Comparison of ENCODE assay signal across 9 cellular contexts in genomic region chr19:41859213-41859617, GRCh38. TPM values are rescaled to one million over a fixed set of nuclear protein-coding genes. Genes with fewer than 3 reads are reported as not detected.
DNase-seq lines count a peak whose midpoint lies in the region; ATAC-seq, FAIRE-seq and TF ChIP-seq lines count a peak whose summit lies in the region.
"Had no signal": no experiment of that assay in that cellular context is flagged by ENCODE, and none has a peak within 500 bp of the region (broad histone marks: within the 10 kb centered on the region; RNA-seq: fewer than 3 reads in every experiment).

No MANE protein-coding gene starts in this region.

- H3K36me3 ChIP-seq in astrocyte (ENCODE audit: insufficient read depth, low read length) (peaks cover 31% of the 10 kb centered on the region), lung (ENCODE audit: control insufficient read depth in 2 of 2, insufficient read depth in 2 of 2, low read length in 2 of 2) (peaks cover 8 to 20% of the 10 kb centered on the region in 2 donors)

- peaks cover 38% of the 10 kb centered on the region for H4K20me1 ChIP-seq in astrocyte (ENCODE audit: insufficient read depth, low read length)

- no peak for FAIRE-seq in astrocyte (lab: Jason Lieb, UNC)

- CTCF ChIA-PET in activated naive CD4-positive, alpha-beta T cell treated with anti-CD3 and anti-CD28 coated beads, Interleukin-2, amount 10 ng/mL, durations not matched to agents 7 days and 5 days (lab: Charles Lee) = interaction anchor here (1.2 to 3.9 kb wide), 8 partner anchors 10 to 190 kb away, joined by 3 to 37 read pairs (median 6); partner anchors contain the start of gene RABAC1

- H3K9me3 ChIP-seq in astrocyte (ENCODE audit: insufficient read depth, low read depth, low read length) (no peaks in the 10 kb centered on the region), lung (ENCODE audit: control insufficient read depth in 2 of 2, insufficient read depth in 1 of 2, low read length in 1 of 2) (no peaks in the 10 kb centered on the region)

- peaks cover 44% of the 10 kb centered on the region for H3K79me2 ChIP-seq in astrocyte (ENCODE audit: insufficient read depth, low read length)

- peak overlapping the region; percentile 82 for H3K4me3 Mint-ChIP-seq in activated naive CD4-positive, alpha-beta T cell treated with anti-CD3 and anti-CD28 coated beads, Interleukin-2, amount 10 ng/mL, durations not matched to agents 7 days and 5 days
- peak overlapping the region; percentile 98 for H3K4me3 Mint-ChIP-seq in astrocyte (ENCODE audit: unreplicated experiment)
- H3K4me3 Mint-ChIP-seq in type B pancreatic cell = peak overlapping the region; percentile 94

- H3K27me3 Mint-ChIP-seq in activated naive CD4-positive, alpha-beta T cell treated with anti-CD3 and anti-CD28 coated beads, Interleukin-2, amount 10 ng/mL, durations not matched to agents 7 days and 5 days = peaks cover 10% of the 10 kb centered on the region
- peaks cover 9% of the 10 kb centered on the region for H3K27me3 Mint-ChIP-seq in astrocyte (ENCODE audit: low read depth, unreplicated experiment)
- H3K27me3 Mint-ChIP-seq in type B pancreatic cell = peaks cover 26% of the 10 kb centered on the region

- peak overlapping the region; percentile 21 for H2AFZ ChIP-seq in astrocyte (ENCODE audit: low read depth, low read length)

- ATAC-seq in lung (ENCODE audit: insufficient read depth, low FRiP score) = no peak
- no peak for ATAC-seq in HG03108 (IDR thresholded peaks at IDR 0.05; ENCODE audit: unreplicated experiment)

- DNase-seq in activated naive CD4-positive, alpha-beta T cell treated with anti-CD3 and anti-CD28 coated beads, Interleukin-2, amount 10 ng/mL, durations not matched to agents 7 days and 5 days = no peak
- DNase-seq in activated naive CD4-positive, alpha-beta T cell treated with Interleukin-2 at 50 U/mL for 16 hours = no peak
- DNase-seq in astrocyte (ENCODE audit: low read depth) (no peak), lung (ENCODE audit: low spot score) (no peak), type B pancreatic cell (ENCODE audit: extremely low spot score, unreplicated experiment) (no peak)
- DNase-seq in activated CD4-positive, alpha-beta T cell treated with anti-CD3 and anti-CD28 coated beads, Interleukin-2, amount 50 U/mL, for 48 hours = no peak
- DNase-seq in stimulated activated CD4-positive, alpha-beta T cell treated with anti-CD3 and anti-CD28 coated beads, Interleukin-2, amount 100 ng/mL, for 48 hours = no peak

- H3K27me3 ChIP-seq in astrocyte (ENCODE audit: insufficient read depth, low read length) (peaks cover 8% of the 10 kb centered on the region), lung (ENCODE audit: control insufficient read depth, insufficient read depth) (no peaks in the 10 kb centered on the region)

- no peak for TF ChIP-seq CTCF in astrocyte (IDR thresholded peaks at IDR 0.05; ENCODE audit: insufficient read depth, low read depth, low read length)
- TF ChIP-seq CTCF in lung (IDR thresholded peaks at IDR 0.05; ENCODE audit: control extremely low read depth, extremely low read depth) = no peak
- TF ChIP-seq CTCF in type B pancreatic cell (conservative IDR thresholded peaks at IDR 0.05) = no peak

- peak overlapping the region; percentile 30 for H3K4me3 ChIP-seq in astrocyte (ENCODE audit: insufficient read depth, low read depth, low read length)
- H3K4me3 ChIP-seq in lung = no peak overlapping the region

- peak overlapping the region; percentile 67 for H3K9ac ChIP-seq in astrocyte (ENCODE audit: low read length)

- no peak overlapping the region for H3K27ac ChIP-seq in astrocyte (ENCODE audit: low read depth, low read length)
- peak overlapping the region; percentile 71 to 82 for H3K27ac ChIP-seq in lung (ENCODE audit: low read depth in 1 of 2, low read length in 1 of 2)

- peaks cover 34% of the 10 kb centered on the region for H3K36me3 Mint-ChIP-seq in activated naive CD4-positive, alpha-beta T cell treated with anti-CD3 and anti-CD28 coated beads, Interleukin-2, amount 10 ng/mL, durations not matched to agents 7 days and 5 days
- peaks cover 30% of the 10 kb centered on the region for H3K36me3 Mint-ChIP-seq in astrocyte (ENCODE audit: low read depth, unreplicated experiment)
- peaks cover 31% of the 10 kb centered on the region for H3K36me3 Mint-ChIP-seq in type B pancreatic cell

- H3K4me1 ChIP-seq in astrocyte (ENCODE audit: insufficient read depth, low read length) (peaks cover 29% of the 10 kb centered on the region), lung (ENCODE audit: control insufficient read depth in 2 of 2, insufficient read depth in 2 of 2, low read length in 2 of 2) (peaks cover 12 to 13% of the 10 kb centered on the region in 2 donors)

- H3K9me3 Mint-ChIP-seq in activated naive CD4-positive, alpha-beta T cell treated with anti-CD3 and anti-CD28 coated beads, Interleukin-2, amount 10 ng/mL, durations not matched to agents 7 days and 5 days = no peaks in the 10 kb centered on the region
- no peaks in the 10 kb centered on the region for H3K9me3 Mint-ChIP-seq in astrocyte (ENCODE audit: unreplicated experiment)
- no peaks in the 10 kb centered on the region for H3K9me3 Mint-ChIP-seq in type B pancreatic cell

- H3K27ac Mint-ChIP-seq in activated naive CD4-positive, alpha-beta T cell treated with anti-CD3 and anti-CD28 coated beads, Interleukin-2, amount 10 ng/mL, durations not matched to agents 7 days and 5 days = peak overlapping the region; percentile 92
- H3K27ac Mint-ChIP-seq in astrocyte (ENCODE audit: unreplicated experiment) (peak overlapping the region; percentile 98), type B pancreatic cell (peak overlapping the region; percentile 99)

- H3K4me2 ChIP-seq in astrocyte (ENCODE audit: low read length) = peak overlapping the region; percentile 97

- peaks cover 39% of the 10 kb centered on the region for H3K4me1 Mint-ChIP-seq in activated naive CD4-positive, alpha-beta T cell treated with anti-CD3 and anti-CD28 coated beads, Interleukin-2, amount 10 ng/mL, durations not matched to agents 7 days and 5 days
- H3K4me1 Mint-ChIP-seq in astrocyte (ENCODE audit: low read depth, unreplicated experiment) (peaks cover 19% of the 10 kb centered on the region), type B pancreatic cell (ENCODE audit: unreplicated experiment) (peaks cover 18% of the 10 kb centered on the region)

- WGBS in lung, 2 donors = 4 to 6% methylated on average over 8 of the region's 8 CpGs

RNA-seq across cellular contexts. Expression of gene RPS19, which starts 0.8 kb away (rescaled TPM):
- total RNA-seq in astrocyte (2,868 and 3,078 TPM in 2 replicates), lung (1,000 to 10,000 TPM; 1,039 to 1,726 TPM), type B pancreatic cell (ENCODE audit: low replicate concordance) (3,159 and 4,081 TPM in 2 replicates)
- 1,000 to 10,000 TPM; 1,953 to 4,419 TPM for polyA plus RNA-seq in lung

RNA-seq across cellular contexts. Expression of gene DMRTC2, which starts 14.4 kb away (rescaled TPM):
- total RNA-seq in astrocyte = not detected in 2 replicates
- not detected for total RNA-seq in lung
- polyA plus RNA-seq in lung = under 1 TPM in 1 of 2 donors, not detected in 1; 0.03 TPM
- not detected in 2 replicates for total RNA-seq in type B pancreatic cell (ENCODE audit: low replicate concordance)
- total RNA-seq: HT1080 had no signal

RNA-seq across cellular contexts. Expression of gene LYPD4, which starts 14.7 kb away (rescaled TPM):
- not detected in 2 replicates for total RNA-seq in astrocyte
- not detected for total RNA-seq in lung
- polyA plus RNA-seq in lung = not detected
- not detected in 2 replicates for total RNA-seq in type B pancreatic cell (ENCODE audit: low replicate concordance)
- total RNA-seq: HT1080 had no signal

RNA-seq across cellular contexts. Expression of gene CD79A, which starts 17.9 kb away (rescaled TPM):
- total RNA-seq in astrocyte = 0.30 and 0.41 TPM in 2 replicates
- 10 to 100 TPM in 1 of 2 donors, 1 to 10 TPM in 1; 2.6 to 14.8 TPM for total RNA-seq in lung
- polyA plus RNA-seq in lung = 1 to 10 TPM; 1.4 to 9.2 TPM
- total RNA-seq in type B pancreatic cell (ENCODE audit: low replicate concordance) = 0.48 and 0.52 TPM in 2 replicates
- total RNA-seq: HT1080 had no signal

RNA-seq across cellular contexts. Expression of gene ARHGEF1, which starts 23.8 kb away (rescaled TPM):
- total RNA-seq in astrocyte (69.8 and 73.1 TPM in 2 replicates), lung (100 to 1,000 TPM in 1 of 2 donors, 10 to 100 TPM in 1; 55.4 to 231 TPM), type B pancreatic cell (ENCODE audit: low replicate concordance) (51.7 and 58.9 TPM in 2 replicates)
- 100 to 1,000 TPM; 138 to 215 TPM for polyA plus RNA-seq in lung
